ENCODE assay signal across 9 cellular contexts in the genomic region with DNA sequence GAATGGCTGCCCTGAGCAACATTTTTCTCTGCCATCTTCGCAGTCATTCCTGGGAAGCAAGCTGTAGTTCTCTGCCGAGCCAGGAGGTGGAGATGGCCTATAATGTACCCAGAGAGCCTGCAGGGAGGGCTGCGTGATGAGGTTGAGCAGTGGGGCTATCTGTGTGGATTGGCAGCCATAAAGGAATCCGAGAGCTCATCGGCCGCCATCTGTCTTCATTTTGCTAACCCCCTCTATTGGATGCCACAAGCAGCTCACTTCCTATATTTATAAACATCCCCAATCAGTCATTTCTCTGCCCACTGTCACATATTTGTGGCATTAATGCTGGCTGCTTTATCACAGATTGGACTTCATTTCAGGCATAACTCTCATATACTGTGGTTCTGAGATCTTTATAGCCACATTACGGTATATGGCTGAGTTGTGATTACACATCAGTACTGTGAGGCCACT.
A peak's percentile ranks its signal among the peaks of the same experiment; 100 is the strongest.
DNase-seq lines count a peak whose midpoint lies in the region; ATAC-seq and TF ChIP-seq lines count a peak whose summit lies in the region.
"Had no signal": no experiment of that assay in that cellular context is flagged by ENCODE, and none has a peak within 500 bp of the region (broad histone marks: within the 10 kb centered on the region; RNA-seq: fewer than 3 reads in every experiment).

No MANE protein-coding gene starts in this region.

- H3K27me3 ChIP-seq in Panc1 (ENCODE audit: control insufficient read depth, insufficient read depth, low read length): peaks cover 24% of the 10 kb centered on the region
- H3K27me3 ChIP-seq in stomach: peaks cover 0 to 12% (median 0%) of the 10 kb centered on the region in 3 donors
- no peaks in the 10 kb centered on the region for H3K27me3 ChIP-seq in CD4-positive, alpha-beta T cell (ENCODE audit: control insufficient read depth, insufficient read depth, low read length)

- intact Hi-C loops in Panc1 (cut with micrococcal nuclease; ENCODE audit: unreplicated experiment): loop anchor here (5.0 kb wide), 1 partner anchor 92 kb away; no protein-coding TSS in a partner anchor
- intact Hi-C loops in stomach (cut with DNase I; ENCODE audit: low total_unique reads): no loop called here
- intact Hi-C loops in CD4-positive, alpha-beta T cell (cut with DNase I, micrococcal nuclease): no loop called here

- no peaks in the 10 kb centered on the region for H3K36me3 ChIP-seq in Panc1 (ENCODE audit: control insufficient read depth, insufficient read depth, low read length)
- H3K36me3 ChIP-seq in stomach: no peaks in the 10 kb centered on the region

- H3K27ac ChIP-seq in Panc1 (ENCODE audit: low read length) (no peak overlapping the region), stomach (no peak overlapping the region), coronary artery (no peak overlapping the region)
- H3K27ac ChIP-seq in CD4-positive, alpha-beta T cell (ENCODE audit: low read depth, low read length): no peak overlapping the region

- no peak for TF ChIP-seq EP300 in stomach (IDR thresholded peaks at IDR 0.05)

- H3K27me3 Mint-ChIP-seq in glutamatergic neuron (ENCODE audit: unreplicated experiment): peaks cover 2% of the 10 kb centered on the region
- peaks cover 13% of the 10 kb centered on the region for H3K27me3 Mint-ChIP-seq in CD4-positive, alpha-beta T cell

- in situ Hi-C loops in Panc1 (cut with HindIII; ENCODE audit: low pct_unique_long_range_greater_than_20kb, low sequenced_read_pairs): no loop called here

- H3K4me3 ChIP-seq in Panc1 (ENCODE audit: low read depth in 2 of 2, low read length in 2 of 2) (no peak overlapping the region), stomach (no peak overlapping the region), coronary artery (no peak overlapping the region)

- DNase-seq in activated CD4-positive, alpha-beta T cell treated with anti-CD3 and anti-CD28 coated beads for 48 hours: peak; percentile 4
- no peak for DNase-seq in activated CD4-positive, alpha-beta T cell treated with anti-CD3 and anti-CD28 coated beads, Interleukin-2, amount 50 U/mL, for 4 hours
- DNase-seq in Panc1 (ENCODE audit: low read depth, low spot score) (no peak), glutamatergic neuron (peak; percentile 77), stomach (no peak), coronary artery (ENCODE audit: low spot score) (no peak)
- no peak for DNase-seq in CD4-positive, alpha-beta T cell

- POLR2A ChIA-PET in Panc1 (lab: Charles Lee): no interaction called here
- POLR2A ChIA-PET in CD4-positive, alpha-beta T cell (lab: Charles Lee): no interaction called here

- TF ChIP-seq CTCF in Panc1 (IDR thresholded peaks at IDR 0.05): peak; percentile 66
- TF ChIP-seq CTCF in glutamatergic neuron (IDR thresholded peaks at IDR 0.05; ENCODE audit: partially characterized antibody, unreplicated experiment): peak; percentile 73
- TF ChIP-seq CTCF in stomach (IDR thresholded peaks at IDR 0.05): no peak
- no peak for TF ChIP-seq CTCF in coronary artery (IDR thresholded peaks at IDR 0.05)
- TF ChIP-seq CTCF in CD4-positive, alpha-beta T cell (IDR thresholded peaks at IDR 0.05): no peak

- TF ChIP-seq POLR2A in stomach (IDR thresholded peaks at IDR 0.05): no peak

- H3K27ac Mint-ChIP-seq in glutamatergic neuron (ENCODE audit: unreplicated experiment): no peak overlapping the region
- H3K27ac Mint-ChIP-seq in CD4-positive, alpha-beta T cell: no peak overlapping the region
- H3K27ac Mint-ChIP-seq: activated naive CD8-positive, alpha-beta T cell had no signal

- WGBS in stomach, 5 donors: 54 to 62% (median 58%) methylated on average over 7 of the region's 7 CpGs

- ATAC-seq in HG02798 (IDR thresholded peaks at IDR 0.05; ENCODE audit: poor library complexity, unreplicated experiment) (peak; percentile 66), Panc1 (peak; percentile 88)
- ATAC-seq in CD4-positive, alpha-beta T cell (ENCODE audit: poor library complexity): no peak

- H3K9me3 ChIP-seq in Panc1 (ENCODE audit: control insufficient read depth, insufficient read depth, low read depth, low read length) (no peaks in the 10 kb centered on the region), stomach (no peaks in the 10 kb centered on the region)
- no peaks in the 10 kb centered on the region for H3K9me3 ChIP-seq in CD4-positive, alpha-beta T cell (ENCODE audit: control insufficient read depth, low read length)

- peaks cover 3% of the 10 kb centered on the region for H3K9me3 Mint-ChIP-seq in glutamatergic neuron (ENCODE audit: unreplicated experiment)
- H3K9me3 Mint-ChIP-seq in CD4-positive, alpha-beta T cell: peaks cover 3% of the 10 kb centered on the region

- no TSS peak for BruUV-seq in Panc1 (replicated peaks; lab: Mats Ljungman, UMichigan)

- H3K4me1 ChIP-seq in Panc1 (ENCODE audit: control insufficient read depth, insufficient read depth, low read length) (no peaks in the 10 kb centered on the region), stomach (no peaks in the 10 kb centered on the region)

- peaks cover 20% of the 10 kb centered on the region for H3K4me1 Mint-ChIP-seq in glutamatergic neuron (ENCODE audit: low read depth, unreplicated experiment)
- no peaks in the 10 kb centered on the region for H3K4me1 Mint-ChIP-seq in CD4-positive, alpha-beta T cell (ENCODE audit: low read depth)

- H3K36me3 Mint-ChIP-seq in glutamatergic neuron (ENCODE audit: unreplicated experiment): no peaks in the 10 kb centered on the region
- no peaks in the 10 kb centered on the region for H3K36me3 Mint-ChIP-seq in CD4-positive, alpha-beta T cell (ENCODE audit: low read depth)
- H3K36me3 Mint-ChIP-seq: activated naive CD8-positive, alpha-beta T cell had no signal

- H3K4me3 Mint-ChIP-seq in glutamatergic neuron (ENCODE audit: unreplicated experiment): no peak overlapping the region
- H3K4me3 Mint-ChIP-seq in CD4-positive, alpha-beta T cell: no peak overlapping the region
- H3K4me3 Mint-ChIP-seq: activated naive CD8-positive, alpha-beta T cell had no signal

- CTCF ChIA-PET in Panc1 (lab: Charles Lee): interaction anchor here (0.9 kb wide), 1 partner anchor 94 kb away, joined by 3 read pairs; no protein-coding TSS in a partner anchor
- CTCF ChIA-PET in CD4-positive, alpha-beta T cell (lab: Charles Lee): no interaction called here

Comparison
In these comparisons a context has a peak if more than half of its experiments do, and no peak if none do; other contexts are left out.
1. DNase-seq: peak in activated CD4-positive, alpha-beta T cell treated with anti-CD3 and anti-CD28 coated beads for 48 hours (single experiment) and glutamatergic neuron (single experiment); none in activated CD4-positive, alpha-beta T cell treated with anti-CD3 and anti-CD28 coated beads, Interleukin-2, amount 50 U/mL, for 4 hours (0 of 2), Panc1 (single experiment), stomach (single experiment), coronary artery (single experiment) and CD4-positive, alpha-beta T cell (0 of 10).
2. CTCF ChIP-seq: peak in Panc1 (single experiment) and glutamatergic neuron (single experiment); none in stomach (0 of 7), coronary artery (single experiment) and CD4-positive, alpha-beta T cell (single experiment).